Comparison of ENCODE assay signal across 26 cellular contexts in genomic region chr22:43155789-43156188, GRCh38. TPM values are rescaled to one million over a fixed set of nuclear protein-coding genes. Genes with fewer than 3 reads are reported as not detected.
A peak's percentile ranks its signal among the peaks of the same experiment; 100 is the strongest.
DNase-seq lines count a peak whose midpoint lies in the region; ATAC-seq lines count a peak whose summit lies in the region.
"Had no signal": no experiment of that assay in that cellular context is flagged by ENCODE, and none has a peak within 500 bp of the region (broad histone marks: within the 10 kb centered on the region; RNA-seq: fewer than 3 reads in every experiment).

No MANE protein-coding gene starts in this region.

- peaks cover 77% of the 10 kb centered on the region for H3K4me1 Mint-ChIP-seq in dendritic cell treated with granulocyte-macrophage colony-stimulating factor and Interleukin-4, amounts not matched to agents 40 ng/mL and 50 ng/mL, for 4 days (ENCODE audit: low read depth)

- H3K4me1 ChIP-seq in skeletal muscle satellite cell (ENCODE audit: control insufficient read depth, insufficient read depth, low read length) = peaks cover 35% of the 10 kb centered on the region

- H3K27me3 Mint-ChIP-seq in dendritic cell treated with granulocyte-macrophage colony-stimulating factor and Interleukin-4, amounts not matched to agents 40 ng/mL and 50 ng/mL, for 4 days = no peaks in the 10 kb centered on the region
- H3K27me3 Mint-ChIP-seq: activated naive CD4-positive, alpha-beta T cell treated with anti-CD3 and anti-CD28 coated beads, Interleukin-2, amount 10 ng/mL, durations not matched to agents 7 days and 5 days had no signal

- DNase-seq in DMS 273 treated with DMSO at 0.1 percent for 48 hours (lab: John Stamatoyannopoulos, UW) = peak; percentile 26
- peak; percentile 64 for DNase-seq in LHCN-M2 (ENCODE audit: low read depth)
- no peak for DNase-seq in stimulated activated naive CD4-positive, alpha-beta T cell treated with Interleukin-2 at 50 U/mL for 16 hours (lab: John Stamatoyannopoulos, UW)
- no peak for DNase-seq in NCI-H1105 (lab: John Stamatoyannopoulos, UW)
- no peak for DNase-seq in stimulated activated CD8-positive, alpha-beta memory T cell treated with anti-CD3 and anti-CD28 coated beads, Interleukin-4, amount 100 ng/mL, for 48 hours
- DNase-seq: activated CD4-positive, alpha-beta T cell treated with anti-CD3 and anti-CD28 coated beads for 1 hour; activated CD8-positive, alpha-beta memory T cell treated with anti-CD3 and anti-CD28 coated beads for 24 hours; activated naive CD4-positive, alpha-beta T cell treated with anti-CD3 and anti-CD28 coated beads, Interleukin-2, amount 10 ng/mL, durations not matched to agents 7 days and 5 days; activated T-cell treated with anti-CD3 and anti-CD28 coated beads, Interleukin-2, amount 50 U/mL, for 48 hours; central memory CD4-positive, alpha-beta T cell; COR-L47; left ventricle myocardium inferior; midbrain; NCI-H1417; NCI-H2107; NCI-H82; OCI-M1; SHP77 treated with DMSO at 0.1 percent for 48 hours; stimulated activated CD4-positive, alpha-beta T cell treated with anti-CD3 and anti-CD28 coated beads, Interleukin-1b, Interleukin-23, amount 100 ng/mL, for 48 hours; stimulated activated naive CD4-positive, alpha-beta T cell had no signal

- no peak overlapping the region for H3K9ac ChIP-seq in skeletal muscle satellite cell (ENCODE audit: low read depth, low read length)

- intact Hi-C loops in dendritic cell treated with granulocyte-macrophage colony-stimulating factor and Interleukin-4, amounts not matched to agents 40 ng/mL and 50 ng/mL, for 4 days (cut with micrococcal nuclease) = no loop called here

- H3K4me3 Mint-ChIP-seq in dendritic cell treated with granulocyte-macrophage colony-stimulating factor and Interleukin-4, amounts not matched to agents 40 ng/mL and 50 ng/mL, for 4 days = no peak overlapping the region
- H3K4me3 Mint-ChIP-seq: activated naive CD4-positive, alpha-beta T cell treated with anti-CD3 and anti-CD28 coated beads, Interleukin-2, amount 10 ng/mL, durations not matched to agents 7 days and 5 days; nephron had no signal

- ATAC-seq in HG03175 (IDR thresholded peaks at IDR 0.05; ENCODE audit: unreplicated experiment) = no peak

- no peak overlapping the region for H3K4me3 ChIP-seq in skeletal muscle satellite cell (ENCODE audit: low read length)
- H3K4me3 ChIP-seq: ascending aorta, left ventricle myocardium inferior, tibial nerve had no signal

- no peaks in the 10 kb centered on the region for H3K27me3 ChIP-seq in skeletal muscle satellite cell (ENCODE audit: control insufficient read depth, insufficient read depth, low read length)
- H3K27me3 ChIP-seq: ascending aorta, tibial nerve had no signal

- peak overlapping the region; percentile 11 for H3K4me2 ChIP-seq in skeletal muscle satellite cell (ENCODE audit: low read length)

- peaks cover 80% of the 10 kb centered on the region for H3K36me3 Mint-ChIP-seq in dendritic cell treated with granulocyte-macrophage colony-stimulating factor and Interleukin-4, amounts not matched to agents 40 ng/mL and 50 ng/mL, for 4 days (ENCODE audit: low read depth)

- peak overlapping the region; percentile 82 for H3K27ac Mint-ChIP-seq in dendritic cell treated with granulocyte-macrophage colony-stimulating factor and Interleukin-4, amounts not matched to agents 40 ng/mL and 50 ng/mL, for 4 days
- H3K27ac Mint-ChIP-seq: activated naive CD4-positive, alpha-beta T cell treated with anti-CD3 and anti-CD28 coated beads, Interleukin-2, amount 10 ng/mL, durations not matched to agents 7 days and 5 days; nephron had no signal

- no peaks in the 10 kb centered on the region for H3K9me3 Mint-ChIP-seq in dendritic cell treated with granulocyte-macrophage colony-stimulating factor and Interleukin-4, amounts not matched to agents 40 ng/mL and 50 ng/mL, for 4 days
- H3K9me3 Mint-ChIP-seq: activated naive CD4-positive, alpha-beta T cell treated with anti-CD3 and anti-CD28 coated beads, Interleukin-2, amount 10 ng/mL, durations not matched to agents 7 days and 5 days; nephron had no signal

- H3K9me3 ChIP-seq in skeletal muscle satellite cell (replicated peaks; ENCODE audit: low read length) = no peaks in the 10 kb centered on the region
- H3K9me3 ChIP-seq: ascending aorta, left ventricle myocardium inferior, tibial nerve had no signal

- peaks cover 44% of the 10 kb centered on the region for H3K36me3 ChIP-seq in skeletal muscle satellite cell (ENCODE audit: insufficient read depth, low read length)
- H3K36me3 ChIP-seq: left ventricle myocardium inferior had no signal

RNA-seq across cellular contexts. Expression of gene TSPO, which starts 4.4 kb away (rescaled TPM):
- total RNA-seq in LHCN-M2 (2014; rRNA removed) = 604 and 688 TPM in 2 replicates
- 463 TPM for polyA plus RNA-seq in LHCN-M2 (2012)
- 421 and 432 TPM in 2 replicates for total RNA-seq in skeletal muscle satellite cell (2012; rRNA removed)

RNA-seq across cellular contexts. Expression of gene MCAT, which starts 12.6 kb away (rescaled TPM):
- 21.1 and 21.7 TPM in 2 replicates for total RNA-seq in LHCN-M2 (2014; rRNA removed)
- 14.8 TPM for polyA plus RNA-seq in LHCN-M2 (2012)
- 15.1 and 19.3 TPM in 2 replicates for total RNA-seq in skeletal muscle satellite cell (2012; rRNA removed)

RNA-seq across cellular contexts. Expression of gene TTLL12, which starts 31.1 kb away (rescaled TPM):
- total RNA-seq in LHCN-M2 (2014; rRNA removed) = 52.8 and 58.9 TPM in 2 replicates
- 23.6 TPM for polyA plus RNA-seq in LHCN-M2 (2012)
- 49.4 and 57.7 TPM in 2 replicates for total RNA-seq in skeletal muscle satellite cell (2012; rRNA removed)

RNA-seq across cellular contexts. Expression of gene BIK, which starts 45.2 kb away (rescaled TPM):
- total RNA-seq in LHCN-M2 (2014; rRNA removed) = not detected in 2 replicates
- 0.12 TPM for polyA plus RNA-seq in LHCN-M2 (2012)
- total RNA-seq in skeletal muscle satellite cell (2012; rRNA removed) = 0.51 TPM in 1 of 2 replicates, not detected in the other
- total RNA-seq: ascending aorta, tibial nerve had no signal

Comparison
In these comparisons a context has a peak if more than half of its experiments do, and no peak if none do; other contexts are left out.
1. DNase-seq: peak in DMS 273 treated with DMSO at 0.1 percent for 48 hours (single experiment) and LHCN-M2 (single experiment); none in stimulated activated naive CD4-positive, alpha-beta T cell treated with Interleukin-2 at 50 U/mL for 16 hours (single experiment), NCI-H1105 (single experiment) and stimulated activated CD8-positive, alpha-beta memory T cell treated with anti-CD3 and anti-CD28 coated beads, Interleukin-4, amount 100 ng/mL, for 48 hours (single experiment).